Comparison of ENCODE assay signal across 8 cellular contexts in the genomic region with DNA sequence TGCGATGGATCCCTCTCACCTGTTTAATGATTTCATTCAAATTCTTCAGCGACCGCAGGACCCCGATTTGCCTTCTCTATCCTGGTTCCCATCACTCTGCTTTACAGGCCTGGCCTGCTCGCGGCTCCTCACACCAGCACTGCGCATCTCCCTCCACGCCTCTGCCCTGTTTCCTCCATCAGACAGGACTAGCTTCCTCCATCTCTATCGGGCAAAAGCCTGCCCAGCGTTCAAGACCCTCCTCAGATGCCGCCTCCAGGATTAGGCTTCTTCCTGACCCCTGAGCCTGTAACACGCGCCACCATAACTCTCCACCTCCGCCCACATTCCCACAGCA.
DNase-seq lines count a peak whose midpoint lies in the region; ATAC-seq, FAIRE-seq and TF ChIP-seq lines count a peak whose summit lies in the region.
"Not testable (repeated sequence)": the region's sequence is repeated elsewhere in the genome, so short reads cannot be mapped to it uniquely, and the experiment has no call there.

No MANE protein-coding gene starts in this region.

- peak overlapping the region; percentile 60 for H3K4me3 ChIP-seq in astrocyte of the spinal cord (ENCODE audit: low read depth, low read length)
- peak overlapping the region; percentile 62 to 80 (median 76) for H3K4me3 ChIP-seq in esophagus muscularis mucosa
- peak overlapping the region; percentile 56 to 61 for H3K4me3 ChIP-seq in left lung
- H3K4me3 ChIP-seq in pancreas: peak overlapping the region in 3 of 4 donors; percentile 64 to 76 (median 74)
- H3K4me3 ChIP-seq in thoracic aorta: peak overlapping the region; percentile 99

- 83% methylated on average over 14 of the region's 14 CpGs for WGBS in esophagus muscularis mucosa
- WGBS in pancreas, 2 donors: 64 to 74% methylated on average over 14 of the region's 14 CpGs

- not testable (repeated sequence) for TF ChIP-seq POLR2A in esophagus muscularis mucosa (IDR thresholded peaks at IDR 0.05; ENCODE audit: low read depth)

- peak overlapping the region; percentile 72 to 91 for H3K4me3 Mint-ChIP-seq in CD14-positive monocyte
- H3K4me3 Mint-ChIP-seq in IgD-negative memory B cell: peak overlapping the region; percentile 30 to 98 (median 93)
- H3K4me3 Mint-ChIP-seq in WTC11: peak overlapping the region; percentile 92

- H3K4me1 ChIP-seq in esophagus muscularis mucosa: peaks cover 0 to 20% (median 15%) of the 10 kb centered on the region in 4 donors
- peaks cover 0 to 15% of the 10 kb centered on the region in 2 donors for H3K4me1 ChIP-seq in left lung
- not testable (repeated sequence) for H3K4me1 ChIP-seq in pancreas
- H3K4me1 ChIP-seq in thoracic aorta (ENCODE audit: control insufficient read depth in 1 of 2, low read depth in 2 of 2): peaks cover 6 to 18% of the 10 kb centered on the region in 2 donors

- H3K4me1 Mint-ChIP-seq in CD14-positive monocyte (peaks cover 17% of the 10 kb centered on the region), IgD-negative memory B cell (peaks cover 0 to 16% (median 15%) of the 10 kb centered on the region in 3 donors)
- H3K4me1 Mint-ChIP-seq in WTC11: not testable (repeated sequence)

- ATAC-seq in WTC11; left lung; pancreas; thoracic aorta (ENCODE audit: insufficient number of reproducible peaks, low FRiP score, low read depth): not testable (repeated sequence)

- CTCF ChIA-PET in WTC11 (lab: Charles Lee): interaction anchor here (1.6 kb wide), 1 partner anchor 209 kb away, joined by 6 read pairs; no protein-coding TSS in a partner anchor

- H3K9me3 ChIP-seq in esophagus muscularis mucosa, left lung, pancreas, thoracic aorta: not testable (repeated sequence)

- peaks cover 2 to 19% (median 7%) of the 10 kb centered on the region in 7 donors for H3K9me3 Mint-ChIP-seq in CD14-positive monocyte
- not testable (repeated sequence) for H3K9me3 Mint-ChIP-seq in IgD-negative memory B cell
- H3K9me3 Mint-ChIP-seq in WTC11: peaks cover 14% of the 10 kb centered on the region

- in situ Hi-C loops in astrocyte of the spinal cord (cut with HindIII; ENCODE audit: low sequenced_read_pairs): not testable (repeated sequence)

- H3K36me3 Mint-ChIP-seq in CD14-positive monocyte, IgD-negative memory B cell, WTC11: not testable (repeated sequence)

- not testable (repeated sequence) for TF ChIP-seq EP300 in esophagus muscularis mucosa (IDR thresholded peaks at IDR 0.05)

- DNase-seq in CD14-positive monocyte (ENCODE audit: low spot score); WTC11 (ENCODE audit: low spot score); astrocyte of the spinal cord (ENCODE audit: low read depth, low spot score); esophagus muscularis mucosa (ENCODE audit: extremely low spot score); left lung; pancreas; thoracic aorta (ENCODE audit: low spot score): not testable (repeated sequence)

- H3K27me3 ChIP-seq in esophagus muscularis mucosa; left lung; pancreas; thoracic aorta (replicated peaks; ENCODE audit: insufficient read depth): not testable (repeated sequence)

- FAIRE-seq in pancreas (lab: Jason Lieb, UNC): not testable (repeated sequence)

- H3K27ac ChIP-seq in esophagus muscularis mucosa (replicated peaks in 1 of 4) (peak overlapping the region in 3 of 4 donors; percentile 78 to 84 (median 82)), left lung (peak overlapping the region in 1 of 2 donors; percentile 88), pancreas (peak overlapping the region in 1 of 4 donors; percentile 29), thoracic aorta (peak overlapping the region in 1 of 2 donors; percentile 37)

- H3K27me3 Mint-ChIP-seq in CD14-positive monocyte (ENCODE audit: low read depth in 3 of 3) (peaks cover 0 to 12% (median 2%) of the 10 kb centered on the region in 3 donors), WTC11 (ENCODE audit: low read depth) (peaks cover 16% of the 10 kb centered on the region)
- H3K27me3 Mint-ChIP-seq in IgD-negative memory B cell: not testable (repeated sequence)

- not testable (repeated sequence) for H3K36me3 ChIP-seq in esophagus muscularis mucosa, left lung, pancreas, thoracic aorta

- TF ChIP-seq CTCF in CD14-positive monocyte (IDR thresholded peaks at IDR 0.05); WTC11 (IDR thresholded peaks at IDR 0.05); astrocyte of the spinal cord (IDR thresholded peaks at IDR 0.05; ENCODE audit: low read depth, low read length); esophagus muscularis mucosa (IDR thresholded peaks at IDR 0.05); left lung (IDR thresholded peaks at IDR 0.05); pancreas (IDR thresholded peaks at IDR 0.05); thoracic aorta (IDR thresholded peaks at IDR 0.05): not testable (repeated sequence)

- H3K27ac Mint-ChIP-seq in CD14-positive monocyte: peak overlapping the region in 2 of 7 donors; percentile 22 to 62
- peak overlapping the region in 2 of 3 donors; percentile 93 to 98 for H3K27ac Mint-ChIP-seq in IgD-negative memory B cell
- H3K27ac Mint-ChIP-seq in WTC11: not testable (repeated sequence)

- intact Hi-C loops in CD14-positive monocyte (cut with micrococcal nuclease); esophagus muscularis mucosa (cut with DNase I); left lung (cut with DNase I); pancreas (cut with DNase I): not testable (repeated sequence)

- POLR2A ChIA-PET in WTC11 (lab: Charles Lee): not testable (repeated sequence)

TF ChIP-seq in WTC11, 78 proteins besides CTCF, POLR2A, EP300 and RAD21:
- peak; percentile 92 for TF ChIP-seq ZNF121 (CRISPR knock-in tag; IDR thresholded peaks at IDR 0.05)
